ENCODE assay signal across 17 cellular contexts in genomic region chr1:229067546-229067945, GRCh38.
"Had no signal": no experiment of that assay in that cellular context is flagged by ENCODE, and none has a peak within 500 bp of the region (broad histone marks: within the 10 kb centered on the region; RNA-seq: fewer than 3 reads in every experiment).

No MANE protein-coding gene starts in this region.

- H3K27me3 ChIP-seq: adrenal gland, cardiac muscle cell, hepatocyte, right atrium auricular region, tibial nerve had no signal

- H3K4me3 ChIP-seq: adrenal gland, cardiac muscle cell, hepatocyte, mucosa of descending colon, right atrium auricular region, SK-N-MC, smooth muscle cell, tibial nerve had no signal

- DNase-seq: activated CD4-positive, alpha-beta T cell treated with anti-CD3 and anti-CD28 coated beads, Interleukin-2, amount 50 U/mL, for 1 hour; activated naive CD4-positive, alpha-beta T cell treated with anti-CD3 and anti-CD28 coated beads, Interleukin-2, amount 10 ng/mL, durations not matched to agents 7 days and 5 days; activated T-cell treated with anti-CD3 and anti-CD28 coated beads, Interleukin-2, amount 50 U/mL, for 1 hour; islet precursor cell; mucosa of descending colon; naive thymus-derived CD8-positive, alpha-beta T cell; occipital lobe; T-helper 9 cell had no signal

- H3K9me3 ChIP-seq: adrenal gland, mucosa of descending colon, right atrium auricular region, tibial nerve had no signal

- H3K27ac Mint-ChIP-seq: progenitor cell of endocrine pancreas had no signal

- H3K27ac ChIP-seq: cardiac muscle cell, hepatocyte, SK-N-MC, tibial nerve had no signal

- H3K4me3 Mint-ChIP-seq: activated naive CD4-positive, alpha-beta T cell treated with anti-CD3 and anti-CD28 coated beads, Interleukin-2, amount 10 ng/mL, durations not matched to agents 7 days and 5 days had no signal

- H3K9me3 Mint-ChIP-seq: activated naive CD4-positive, alpha-beta T cell treated with anti-CD3 and anti-CD28 coated beads, Interleukin-2, amount 10 ng/mL, durations not matched to agents 7 days and 5 days; naive thymus-derived CD8-positive, alpha-beta T cell had no signal

- ATAC-seq: activated CD4-positive, CD25-positive, alpha-beta regulatory T cell treated with anti-CD3 and anti-CD28 coated beads, Interleukin-2, amount 50 U/mL, for 24 hours; naive thymus-derived CD8-positive, alpha-beta T cell had no signal

- H3K36me3 ChIP-seq: adrenal gland, cardiac muscle cell, right atrium auricular region, tibial nerve had no signal

- H3K36me3 Mint-ChIP-seq: activated naive CD4-positive, alpha-beta T cell treated with anti-CD3 and anti-CD28 coated beads, Interleukin-2, amount 10 ng/mL, durations not matched to agents 7 days and 5 days; naive thymus-derived CD8-positive, alpha-beta T cell had no signal
